ENCODE assay signal across 8 cellular contexts in the genomic region with DNA sequence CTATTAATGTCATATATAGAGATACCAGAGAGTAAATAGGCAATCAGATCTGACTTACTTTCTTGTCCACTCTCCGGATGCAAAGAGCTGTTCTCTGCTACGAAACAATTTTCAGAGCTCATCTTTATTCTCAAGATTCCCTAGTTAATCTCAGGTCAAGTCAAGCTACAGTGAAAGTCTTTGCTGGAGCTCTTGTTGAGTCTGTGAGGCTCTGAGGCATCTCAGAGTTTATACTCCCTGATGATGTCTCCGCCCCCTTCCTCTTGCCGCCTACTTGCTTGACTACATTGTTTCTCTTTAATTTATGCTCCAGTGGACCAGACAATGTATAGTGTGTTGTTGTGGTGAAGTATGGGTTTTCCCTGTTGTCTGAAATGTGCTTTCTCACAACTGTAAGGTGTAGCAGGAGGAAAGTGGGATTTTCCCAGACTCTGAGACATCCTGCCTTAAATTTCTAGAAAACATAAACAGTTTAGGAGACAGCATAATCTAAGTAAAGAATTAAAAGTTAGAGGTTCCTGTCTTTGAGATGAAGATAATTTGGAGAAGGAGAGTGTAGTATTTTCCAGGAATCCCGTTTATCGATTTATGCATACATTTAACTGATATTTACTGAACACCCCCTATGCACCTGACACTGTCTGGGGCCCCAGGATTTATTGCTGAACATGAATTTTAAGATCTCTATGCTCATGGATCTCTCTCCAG. TPM values are rescaled to one million over a fixed set of nuclear protein-coding genes. Genes with fewer than 3 reads are reported as not detected.
A peak's percentile ranks its signal among the peaks of the same experiment; 100 is the strongest.
DNase-seq lines count a peak whose midpoint lies in the region; ATAC-seq and TF ChIP-seq lines count a peak whose summit lies in the region.

A gene (minus strand): TSS at position 203 of the 708 bp plus-strand sequence. CDS start 81 bp downstream, at position 122.

- H4K91ac ChIP-seq in mesenchymal stem cell (ENCODE audit: low read length) = no peak within 1 kb of the TSS

- H2BK5ac ChIP-seq in mesenchymal stem cell (ENCODE audit: low read depth, low read length, poor library complexity, severe bottlenecking) = no peak within 1 kb of the TSS

- no peaks in the 10 kb centered on the region for H3K27me3 Mint-ChIP-seq in CD4-positive, CD25-positive, alpha-beta regulatory T cell
- H3K27me3 Mint-ChIP-seq in activated T-cell treated with anti-CD3 and anti-CD28 coated beads, Interleukin-2, amount 50 U/mL, for 24 hours = no peaks in the 10 kb centered on the region
- no peaks in the 10 kb centered on the region for H3K27me3 Mint-ChIP-seq in nephron progenitor cell (ENCODE audit: low read depth, poor library complexity)

- H2BK12ac ChIP-seq in mesenchymal stem cell (ENCODE audit: low read length in 2 of 2) = peak within 1 kb of the TSS in 1 of 2 experiments; percentile 71

- H3K14ac ChIP-seq in mesenchymal stem cell (ENCODE audit: low read length in 2 of 2) = no peak within 1 kb of the TSS

- H2AFZ ChIP-seq in mesenchymal stem cell (ENCODE audit: low read depth, low read length) = no peak within 1 kb of the TSS

- H3K4me3 ChIP-seq in CD4-positive, CD25-positive, alpha-beta regulatory T cell (ENCODE audit: low read depth, low read length) = peak within 1 kb of the TSS; percentile 100
- H3K4me3 ChIP-seq in mesenchymal stem cell (ENCODE audit: insufficient read depth in 1 of 2, low read depth in 1 of 2, low read length in 2 of 2) = no peak within 1 kb of the TSS
- peak within 1 kb of the TSS; percentile 48 for H3K4me3 ChIP-seq in thoracic aorta

- H3K9me3 ChIP-seq in CD4-positive, CD25-positive, alpha-beta regulatory T cell (ENCODE audit: control insufficient read depth in 2 of 2, low read length in 2 of 2) = no peaks in the 10 kb centered on the region
- H3K9me3 ChIP-seq in mesenchymal stem cell (ENCODE audit: control insufficient read depth, low read length) (no peaks in the 10 kb centered on the region), thoracic aorta (no peaks in the 10 kb centered on the region)

- H4K8ac ChIP-seq in mesenchymal stem cell (ENCODE audit: low read length) = no peak within 1 kb of the TSS

- ATAC-seq in CD4-positive, CD25-positive, alpha-beta regulatory T cell (ENCODE audit: low read depth in 2 of 2) = peak; percentile 37 to 53
- ATAC-seq in GM21515 (IDR thresholded peaks at IDR 0.05; ENCODE audit: unreplicated experiment) = peak; percentile 45
- ATAC-seq in thoracic aorta (ENCODE audit: insufficient number of reproducible peaks, low FRiP score, low read depth) = no peak

- H3K4me3 Mint-ChIP-seq in CD4-positive, CD25-positive, alpha-beta regulatory T cell = peak within 1 kb of the TSS; percentile 94 to 100 (median 98)
- peak within 1 kb of the TSS; percentile 98 for H3K4me3 Mint-ChIP-seq in activated T-cell treated with anti-CD3 and anti-CD28 coated beads, Interleukin-2, amount 50 U/mL, for 24 hours
- no peak within 1 kb of the TSS for H3K4me3 Mint-ChIP-seq in nephron progenitor cell

- H3K36me3 ChIP-seq in CD4-positive, CD25-positive, alpha-beta regulatory T cell (ENCODE audit: control insufficient read depth, insufficient read depth, low read length) = peaks cover 8% of the 10 kb centered on the region
- H3K36me3 ChIP-seq in mesenchymal stem cell (ENCODE audit: control insufficient read depth in 1 of 2, insufficient read depth in 2 of 2, low read depth in 1 of 2, low read length in 2 of 2) (no peaks in the 10 kb centered on the region), thoracic aorta (no peaks in the 10 kb centered on the region)

- no peak within 1 kb of the TSS for H3K4me2 ChIP-seq in mesenchymal stem cell (ENCODE audit: low read length, poor library complexity, severe bottlenecking)

- peak within 1 kb of the TSS; percentile 95 to 99 (median 99) for H3K27ac Mint-ChIP-seq in CD4-positive, CD25-positive, alpha-beta regulatory T cell
- H3K27ac Mint-ChIP-seq in activated T-cell treated with anti-CD3 and anti-CD28 coated beads, Interleukin-2, amount 50 U/mL, for 24 hours = peak within 1 kb of the TSS; percentile 99
- H3K27ac Mint-ChIP-seq in nephron progenitor cell = no peak within 1 kb of the TSS

- WGBS in mesenchymal stem cell = 69% methylated on average over 2 of the region's 6 CpGs

- peaks cover 0 to 2% (median 0%) of the 10 kb centered on the region in 7 donors for H3K9me3 Mint-ChIP-seq in CD4-positive, CD25-positive, alpha-beta regulatory T cell
- peaks cover 7% of the 10 kb centered on the region for H3K9me3 Mint-ChIP-seq in activated T-cell treated with anti-CD3 and anti-CD28 coated beads, Interleukin-2, amount 50 U/mL, for 24 hours
- no peaks in the 10 kb centered on the region for H3K9me3 Mint-ChIP-seq in nephron progenitor cell

- peak within 1 kb of the TSS; percentile 97 for H3K27ac ChIP-seq in CD4-positive, CD25-positive, alpha-beta regulatory T cell (ENCODE audit: insufficient read depth, low read length, poor library complexity, severe bottlenecking)
- H3K27ac ChIP-seq in mesenchymal stem cell (ENCODE audit: low read length, poor library complexity, severe bottlenecking) = no peak within 1 kb of the TSS
- H3K27ac ChIP-seq in thoracic aorta = peak within 1 kb of the TSS in 1 of 2 donors; percentile 15

- no peak within 1 kb of the TSS for H2BK15ac ChIP-seq in mesenchymal stem cell (ENCODE audit: low read depth, poor library complexity, severe bottlenecking)

- peaks cover 5% of the 10 kb centered on the region for H3K36me3 Mint-ChIP-seq in CD4-positive, CD25-positive, alpha-beta regulatory T cell
- peaks cover 52% of the 10 kb centered on the region for H3K36me3 Mint-ChIP-seq in activated T-cell treated with anti-CD3 and anti-CD28 coated beads, Interleukin-2, amount 50 U/mL, for 24 hours (ENCODE audit: low read depth)
- no peaks in the 10 kb centered on the region for H3K36me3 Mint-ChIP-seq in nephron progenitor cell (ENCODE audit: low read depth)

- H3K4ac ChIP-seq in mesenchymal stem cell (ENCODE audit: low read depth in 1 of 2, low read length in 2 of 2) = no peak within 1 kb of the TSS

- no peak within 1 kb of the TSS for H3K23ac ChIP-seq in mesenchymal stem cell (ENCODE audit: low read length in 2 of 2)

- no peak within 1 kb of the TSS for H2BK120ac ChIP-seq in mesenchymal stem cell (ENCODE audit: low read depth, low read length)

- DNase-seq in CD4-positive, CD25-positive, alpha-beta regulatory T cell = peak; percentile 73 to 88 (median 87)
- DNase-seq in NK-92 (lab: John Stamatoyannopoulos, UW; ENCODE audit: unreplicated experiment) (peak; percentile 29), mesenchymal stem cell (peak; percentile 65), thoracic aorta (ENCODE audit: low spot score) (no peak), nephron progenitor cell (no peak), DMS153 (lab: John Stamatoyannopoulos, UW) (no peak)
- peak; percentile 75 for DNase-seq in activated T-cell treated with anti-CD3 and anti-CD28 coated beads, Interleukin-2, amount 50 U/mL, for 24 hours

- peaks cover 21 to 61% (median 49%) of the 10 kb centered on the region in 4 donors for H3K4me1 Mint-ChIP-seq in CD4-positive, CD25-positive, alpha-beta regulatory T cell
- peaks cover 54% of the 10 kb centered on the region for H3K4me1 Mint-ChIP-seq in activated T-cell treated with anti-CD3 and anti-CD28 coated beads, Interleukin-2, amount 50 U/mL, for 24 hours (ENCODE audit: low read depth)
- H3K4me1 Mint-ChIP-seq in nephron progenitor cell = peaks cover 26% of the 10 kb centered on the region

- no peaks in the 10 kb centered on the region for H3K27me3 ChIP-seq in CD4-positive, CD25-positive, alpha-beta regulatory T cell (ENCODE audit: control insufficient read depth, insufficient read depth, low read length)
- H3K27me3 ChIP-seq in mesenchymal stem cell (ENCODE audit: control insufficient read depth in 1 of 2, insufficient read depth in 1 of 2, low read length in 2 of 2) (no peaks in the 10 kb centered on the region), thoracic aorta (replicated peaks; ENCODE audit: insufficient read depth) (no peaks in the 10 kb centered on the region)

- no peak within 1 kb of the TSS for H3K18ac ChIP-seq in mesenchymal stem cell (ENCODE audit: low read depth in 1 of 2, low read length in 2 of 2)

- peaks cover 67% of the 10 kb centered on the region for H3K4me1 ChIP-seq in CD4-positive, CD25-positive, alpha-beta regulatory T cell (ENCODE audit: control insufficient read depth, insufficient read depth, low read length, poor library complexity, severe bottlenecking)
- H3K4me1 ChIP-seq in mesenchymal stem cell (ENCODE audit: control insufficient read depth, insufficient read depth, low read depth, low read length) = peaks cover 3% of the 10 kb centered on the region
- no peaks in the 10 kb centered on the region for H3K4me1 ChIP-seq in thoracic aorta (ENCODE audit: control insufficient read depth in 1 of 2, low read depth in 2 of 2)

- H3K79me1 ChIP-seq in mesenchymal stem cell (replicated peaks; ENCODE audit: low read length, poor library complexity, severe bottlenecking) = no peaks in the 10 kb centered on the region

- H3K9ac ChIP-seq in mesenchymal stem cell (ENCODE audit: low read length) = no peak within 1 kb of the TSS

- H2AK5ac ChIP-seq in mesenchymal stem cell (ENCODE audit: low read length, severe bottlenecking) = no peak within 1 kb of the TSS

- TF ChIP-seq CTCF in thoracic aorta (IDR thresholded peaks at IDR 0.05) (no peak), nephron progenitor cell (IDR thresholded peaks at IDR 0.05) (no peak)

RNA-seq across cellular contexts. Expression of the gene that starts here (rescaled TPM):
- total RNA-seq in CD4-positive, CD25-positive, alpha-beta regulatory T cell = 1,130 TPM
- polyA plus RNA-seq in CD4-positive, CD25-positive, alpha-beta regulatory T cell = 100 to 1,000 TPM; 189 to 259 (median 222) TPM
- 4.8 TPM for polyA plus RNA-seq in mesenchymal stem cell (2013, experiment 1 of 2)
- 5.2 TPM for polyA plus RNA-seq in mesenchymal stem cell (2013, experiment 2 of 2)
- 10 to 100 TPM in 1 of 2 donors, 1 to 10 TPM in 1; 5.8 to 40.3 TPM for total RNA-seq in thoracic aorta

Comparison
In these comparisons a context has a peak if more than half of its experiments do, and no peak if none do; other contexts are left out.
1. RNA of the gene that starts here (total RNA-seq): 1,130 TPM in CD4-positive, CD25-positive, alpha-beta regulatory T cell (single experiment); 5.8 to 40.3 TPM in thoracic aorta; every median in the first group is over 10 times any median in the second.
2. DNase-seq: peak in CD4-positive, CD25-positive, alpha-beta regulatory T cell (3 of 3), NK-92 (single experiment), activated T-cell treated with anti-CD3 and anti-CD28 coated beads, Interleukin-2, amount 50 U/mL, for 24 hours (single experiment) and mesenchymal stem cell (single experiment); none in thoracic aorta (single experiment), nephron progenitor cell (single experiment) and DMS153 (single experiment).
3. H3K4me3 ChIP-seq: peak in CD4-positive, CD25-positive, alpha-beta regulatory T cell (single experiment) and thoracic aorta (single experiment); none in mesenchymal stem cell (0 of 2).